In the genomic region with DNA sequence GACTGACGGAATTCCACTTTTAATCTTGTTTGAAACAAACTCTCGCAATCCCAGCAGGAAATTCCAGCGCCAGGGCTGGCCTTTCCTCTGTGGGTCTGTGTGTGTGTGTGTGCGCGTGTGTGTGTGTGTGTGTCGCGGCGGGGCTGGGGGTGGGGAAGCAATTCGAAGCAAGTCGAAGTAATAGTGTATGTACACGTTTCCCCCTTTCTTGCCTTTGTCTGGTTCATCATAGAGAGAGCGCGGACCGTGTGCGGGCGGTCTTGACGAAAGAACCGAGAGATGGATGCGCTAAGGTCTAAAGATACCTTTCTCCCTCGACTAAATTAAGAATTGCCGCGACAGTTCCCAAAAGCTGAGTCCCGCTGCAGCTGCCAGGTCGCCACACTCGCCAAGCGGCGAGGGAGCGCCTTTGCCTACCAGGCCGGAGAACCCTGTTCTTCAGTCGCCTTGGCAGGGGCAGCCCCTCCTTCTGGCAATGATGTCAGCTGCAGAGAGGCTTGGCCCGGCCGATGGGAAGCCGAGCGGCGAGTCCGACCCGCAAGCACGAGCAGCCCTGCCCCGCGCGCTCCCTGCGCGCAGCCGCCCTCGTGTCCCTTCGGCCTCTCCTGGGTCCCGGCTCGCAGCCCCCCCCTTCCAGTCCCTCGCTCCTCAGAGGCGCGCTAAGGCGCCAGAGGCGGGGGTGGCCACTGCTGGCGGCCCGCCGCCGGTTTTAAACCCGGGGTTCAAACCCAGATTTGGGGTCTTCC, we compare ENCODE assay signal across 14 cellular contexts. TPM values are rescaled to one million over a fixed set of nuclear protein-coding genes. Genes with fewer than 3 reads are reported as not detected.
DNase-seq lines count a peak whose midpoint lies in the region; ATAC-seq and TF ChIP-seq lines count a peak whose summit lies in the region.
"Not testable (repeated sequence)": the region's sequence is repeated elsewhere in the genome, so short reads cannot be mapped to it uniquely, and the experiment has no call there.
"Had no signal": no experiment of that assay in that cellular context is flagged by ENCODE, and none has a peak within 500 bp of the region (broad histone marks: within the 10 kb centered on the region; RNA-seq: fewer than 3 reads in every experiment).

No MANE protein-coding gene starts in this region.

- H3K27me3 Mint-ChIP-seq in H9 (ENCODE audit: low read depth) = peaks cover 48% of the 10 kb centered on the region
- not testable (repeated sequence) for H3K27me3 Mint-ChIP-seq in T-helper 17 cell; neural progenitor cell (ENCODE audit: insufficient read depth, low read depth)
- H3K27me3 Mint-ChIP-seq in chondrocyte (ENCODE audit: low read depth) = peaks cover 40% of the 10 kb centered on the region
- H3K27me3 Mint-ChIP-seq in stimulated activated naive B cell treated with anti-CD40 and anti-IgM and Interleukin-4, amounts not matched to agents 10 μg/mL and 1 μg/mL and 100 μg/mL, for 72 hours = peaks cover 6 to 24% of the 10 kb centered on the region in 2 donors

- not testable (repeated sequence) for H3K9me3 ChIP-seq in H9 (ENCODE audit: control insufficient read depth, low read depth, low read length); T-helper 17 cell (ENCODE audit: control insufficient read depth, low read length, poor library complexity, severe bottlenecking); neural progenitor cell (ENCODE audit: low read depth)

- H4K5ac ChIP-seq in H9 (ENCODE audit: insufficient read length, low read depth, low read length) = not testable (repeated sequence)

- intact Hi-C loops in left cardiac atrium (cut with DNase I) = not testable (repeated sequence)

- H4K91ac ChIP-seq in H9 (ENCODE audit: insufficient read length, low read depth, low read length) = not testable (repeated sequence)

- DNase-seq in H9 = peak; percentile 52
- not testable (repeated sequence) for DNase-seq in T-helper 17 cell; chondrocyte (ENCODE audit: low spot score); stimulated activated naive B cell treated with anti-CD40 and anti-IgM and Interleukin-4, amounts not matched to agents 10 μg/mL and 1 μg/mL and 100 μg/mL, for 72 hours
- DNase-seq in left cardiac atrium = peak; percentile 15
- peak; percentile 23 for DNase-seq in left kidney (ENCODE audit: low read depth, low spot score)
- DNase-seq in neural progenitor cell (ENCODE audit: low spot score) = peak; percentile 53

- H3K18ac ChIP-seq in H9 (ENCODE audit: insufficient read length, low read depth, low read length) = not testable (repeated sequence)

- H3K56ac ChIP-seq in H9 (ENCODE audit: insufficient read length, low read depth, low read length) = not testable (repeated sequence)

- not testable (repeated sequence) for H3K27me3 ChIP-seq in H9 (ENCODE audit: insufficient read depth, low read length)
- peaks cover 32% of the 10 kb centered on the region for H3K27me3 ChIP-seq in neural progenitor cell

- H2BK15ac ChIP-seq in H9 (ENCODE audit: low read depth, low read length) = not testable (repeated sequence)

- not testable (repeated sequence) for H3K4me1 ChIP-seq in H9 (ENCODE audit: insufficient read depth, low read length)
- peaks cover 12% of the 10 kb centered on the region for H3K4me1 ChIP-seq in neural progenitor cell

- H3K9me3 Mint-ChIP-seq in H9; chondrocyte (ENCODE audit: low read depth); neural progenitor cell; stimulated activated naive B cell treated with anti-CD40 and anti-IgM and Interleukin-4, amounts not matched to agents 10 μg/mL and 1 μg/mL and 100 μg/mL, for 72 hours: not testable (repeated sequence)

- H4K8ac ChIP-seq in H9 (replicated peaks; ENCODE audit: insufficient read length, low read depth, low read length) = not testable (repeated sequence)

- not testable (repeated sequence) for TF ChIP-seq CTCF in H9 (conservative IDR thresholded peaks at IDR 0.05); chondrocyte (IDR thresholded peaks at IDR 0.05); neural progenitor cell (IDR thresholded peaks at IDR 0.05)

- H2BK12ac ChIP-seq in H9 (ENCODE audit: insufficient read length, low read depth, low read length) = not testable (repeated sequence)

- not testable (repeated sequence) for H3T11ph ChIP-seq in H9 (ENCODE audit: low read length)

- H3K9ac ChIP-seq in H9 (ENCODE audit: extremely low read depth, insufficient read length, low read length); neural progenitor cell: not testable (repeated sequence)

- H3K23ac ChIP-seq in H9 (ENCODE audit: insufficient read length, low read depth, low read length) = not testable (repeated sequence)

- H3K27ac Mint-ChIP-seq in H9 = peak overlapping the region in 2 of 3 experiments; percentile 40 to 54; a peak in 2 of 7 replicates
- H3K27ac Mint-ChIP-seq in T-helper 17 cell; chondrocyte (ENCODE audit: unreplicated experiment); neural progenitor cell: not testable (repeated sequence)
- H3K27ac Mint-ChIP-seq in stimulated activated naive B cell treated with anti-CD40 and anti-IgM and Interleukin-4, amounts not matched to agents 10 μg/mL and 1 μg/mL and 100 μg/mL, for 72 hours = peak overlapping the region; percentile 42

- no CpG with 5 or more reads among the region's 58 CpGs for WGBS in H9 (ENCODE audit: extremely low coverage, insufficient read length, low lambda C conversion rate)

- not testable (repeated sequence) for H3K36me3 ChIP-seq in neural progenitor cell

- not testable (repeated sequence) for H3K27ac ChIP-seq in H9 (ENCODE audit: insufficient read length, low read depth, low read length); neural progenitor cell

- not testable (repeated sequence) for H4K20me1 ChIP-seq in H9 (ENCODE audit: control insufficient read depth, insufficient read depth, insufficient read length); neural progenitor cell (ENCODE audit: low read depth)

- ATAC-seq in T-helper 17 cell; stimulated activated naive B cell treated with anti-CD40 and anti-IgM and Interleukin-4, amounts not matched to agents 10 μg/mL and 1 μg/mL and 100 μg/mL, for 72 hours (replicated peaks): not testable (repeated sequence)
- peak in 1 of 2 donors; percentile 23 for ATAC-seq in left cardiac atrium

- not testable (repeated sequence) for H2AK5ac ChIP-seq in H9 (ENCODE audit: insufficient read length, low read length)

- not testable (repeated sequence) for H2BK120ac ChIP-seq in H9 (ENCODE audit: low read depth, low read length, poor library complexity, severe bottlenecking)

- H2BK5ac ChIP-seq in H9 (ENCODE audit: insufficient read length, low read length) = not testable (repeated sequence)

- H3K4ac ChIP-seq in H9 (ENCODE audit: low read depth, low read length) = not testable (repeated sequence)

- H3K79me2 ChIP-seq in H9 (ENCODE audit: insufficient read depth, low read length); neural progenitor cell (ENCODE audit: low read depth): not testable (repeated sequence)

- H3K4me3 Mint-ChIP-seq in H9 (peak overlapping the region; percentile 69 to 90), T-helper 17 cell (peak overlapping the region; percentile 19), chondrocyte (ENCODE audit: unreplicated experiment) (peak overlapping the region; percentile 61), neural progenitor cell (peak overlapping the region; percentile 94)
- H3K4me3 Mint-ChIP-seq in stimulated activated naive B cell treated with anti-CD40 and anti-IgM and Interleukin-4, amounts not matched to agents 10 μg/mL and 1 μg/mL and 100 μg/mL, for 72 hours = not testable (repeated sequence)

- not testable (repeated sequence) for H3K79me1 ChIP-seq in H9 (ENCODE audit: insufficient read depth, low read depth, low read length, poor library complexity, severe bottlenecking)

- H3K4me2 ChIP-seq in H9 (ENCODE audit: insufficient read depth, insufficient read length, low read length) (peak overlapping the region; percentile 78), neural progenitor cell (peak overlapping the region; percentile 94)

- H2AFZ ChIP-seq in H9 (ENCODE audit: low read length) = not testable (repeated sequence)
- peak overlapping the region; percentile 23 for H2AFZ ChIP-seq in neural progenitor cell (replicated peaks)

- peak overlapping the region; percentile 60 for H3K4me3 ChIP-seq in neural progenitor cell

- H3K23me2 ChIP-seq in H9 (ENCODE audit: insufficient read length, low read depth, low read length, poor library complexity, severe bottlenecking) = not testable (repeated sequence)

- peaks cover 16% of the 10 kb centered on the region for H3F3A ChIP-seq in neural progenitor cell (ENCODE audit: low read depth)

- not testable (repeated sequence) for H3K36me3 Mint-ChIP-seq in H9 (ENCODE audit: insufficient read depth in 1 of 3, low read depth in 3 of 3); T-helper 17 cell (ENCODE audit: low read depth); chondrocyte (ENCODE audit: low read depth); neural progenitor cell; stimulated activated naive B cell treated with anti-CD40 and anti-IgM and Interleukin-4, amounts not matched to agents 10 μg/mL and 1 μg/mL and 100 μg/mL, for 72 hours

- 0 out of 2 replicates have a peak overlapping the region, but pooled peaks have one; percentile 49 for H3K14ac ChIP-seq in H9 (ENCODE audit: insufficient read depth, low read length)

- not testable (repeated sequence) for H2BK20ac ChIP-seq in H9 (ENCODE audit: low read depth, low read length, poor library complexity, severe bottlenecking)

- peaks cover 15% of the 10 kb centered on the region in 2 experiments for H3K4me1 Mint-ChIP-seq in H9
- not testable (repeated sequence) for H3K4me1 Mint-ChIP-seq in T-helper 17 cell; chondrocyte (ENCODE audit: low read depth); neural progenitor cell; stimulated activated naive B cell treated with anti-CD40 and anti-IgM and Interleukin-4, amounts not matched to agents 10 μg/mL and 1 μg/mL and 100 μg/mL, for 72 hours

RNA-seq across cellular contexts. Expression of a gene that starts 2.6 kb away (rescaled TPM):
- 29.4 and 31.0 TPM in 2 replicates for total RNA-seq in H9 (2021)
- not detected for total RNA-seq in T-helper 17 cell
- not detected in 3 replicates for total RNA-seq in chondrocyte
- total RNA-seq in left cardiac atrium = under 1 TPM; 0.06 to 0.29 TPM
- total RNA-seq in neural progenitor cell (ENCODE audit: low replicate concordance) = 21.0 and 27.1 TPM in 2 replicates
- total RNA-seq: activated CD4-positive, alpha-beta memory T cell treated with anti-CD3 and anti-CD28 coated beads for 36 hours; activated T-helper 1 cell treated with anti-CD3 and anti-CD28 coated beads, Interleukin-12 subunit alpha, Interleukin-12 subunit beta, Interleukin-2, Interleukin-4 antibody, amounts not matched to agents 30 ng/mL and 10 ng/mL and 1 ng/mL, durations not matched to agents 14 hours and 24 hours and 36 hours; CD8-positive, alpha-beta T cell; GM12878; myocyte; renal cortical epithelial cell; T-helper 2 cell treated with Interferon-gamma antibody and Interleukin-4, amounts not matched to agents 100 ng/mL and 5 ng/mL, for 36 hours had no signal

Comparison
In these comparisons a context has a peak if more than half of its experiments do, and no peak if none do; other contexts are left out.
1. RNA of a gene that starts 2.6 kb away (total RNA-seq): 29.4 to 31.0 TPM in H9 and 21.0 to 27.1 TPM in neural progenitor cell; 0.06 to 0.29 TPM in left cardiac atrium, not detected in T-helper 17 cell and not detected in chondrocyte; every median in the first group is over 10 times any median in the second.